In the genomic region with DNA sequence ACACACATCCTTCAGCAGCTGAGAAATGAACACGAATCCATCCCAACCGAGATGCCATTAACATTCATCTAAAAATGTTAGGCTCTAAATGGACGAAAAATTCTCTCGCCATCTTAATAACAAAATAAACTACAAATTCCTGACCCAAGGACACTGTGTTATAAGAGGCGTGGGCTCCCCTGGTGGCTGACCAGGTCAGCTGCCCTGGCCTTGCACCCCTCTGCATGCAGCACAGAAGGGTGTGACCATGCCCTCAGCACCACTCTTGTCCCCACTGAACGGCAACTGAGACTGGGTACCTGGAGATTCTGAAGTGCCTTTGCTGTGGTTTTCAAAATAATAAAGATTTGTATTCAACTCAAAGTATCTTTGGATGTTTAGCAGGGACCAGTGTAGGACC, we compare ENCODE assay signal across 2 cellular contexts. TPM values are rescaled to one million over a fixed set of nuclear protein-coding genes. Genes with fewer than 3 reads are reported as not detected.
"Had no signal": no experiment of that assay in that cellular context is flagged by ENCODE, and none has a peak within 500 bp of the region (broad histone marks: within the 10 kb centered on the region; RNA-seq: fewer than 3 reads in every experiment).

No MANE protein-coding gene starts in this region.

RNA-seq across cellular contexts. Expression of a gene that starts 15.8 kb away (rescaled TPM):
- total RNA-seq: LHCN-M2, NCI-H460 had no signal
